8 cellular contexts compared by ENCODE assay signal in the genomic region with DNA sequence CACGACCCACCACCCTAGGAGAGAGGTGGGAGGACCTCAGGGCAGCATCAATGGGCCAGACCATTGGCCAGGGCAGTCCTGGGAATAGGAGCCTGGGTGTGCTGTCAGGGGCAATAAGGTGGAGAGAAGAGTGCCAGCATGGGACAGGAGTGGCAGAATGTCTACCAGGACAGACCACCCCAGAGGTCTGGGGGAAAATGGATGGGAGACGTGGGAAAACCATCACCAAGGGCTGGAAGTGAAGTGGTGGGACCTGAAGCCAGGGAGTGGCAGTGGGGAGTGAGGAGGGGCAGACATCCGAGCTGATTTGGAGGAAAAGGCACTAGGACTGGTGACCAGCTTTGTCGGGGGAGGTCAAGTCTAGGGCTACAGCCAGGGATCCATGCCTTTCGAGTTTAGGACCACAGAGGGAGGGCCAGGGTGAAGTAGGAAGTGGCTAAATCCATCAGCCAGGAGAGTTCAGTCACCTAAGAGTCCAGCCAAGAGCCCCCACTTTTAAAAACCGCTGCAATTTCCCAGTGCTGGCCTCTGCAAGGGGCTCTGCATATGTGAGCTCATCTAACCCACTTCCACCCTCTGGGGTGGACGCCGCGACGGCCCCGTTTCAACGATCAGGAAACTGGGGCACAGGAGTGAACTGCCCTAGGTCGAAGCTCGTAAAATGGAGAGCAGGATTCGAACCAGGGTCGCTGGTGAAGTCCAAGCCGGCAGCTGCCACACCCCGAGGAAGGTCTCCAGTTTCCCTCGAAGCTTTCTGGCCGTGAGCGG. TPM values are rescaled to one million over a fixed set of nuclear protein-coding genes. Genes with fewer than 3 reads are reported as not detected.
DNase-seq lines count a peak whose midpoint lies in the region; ATAC-seq and TF ChIP-seq lines count a peak whose summit lies in the region.

No MANE protein-coding gene starts in this region.

- no peak for ATAC-seq in naive thymus-derived CD8-positive, alpha-beta T cell
- no peak for ATAC-seq in GM18868 (IDR thresholded peaks at IDR 0.05; ENCODE audit: unreplicated experiment)

- peak overlapping the region in 6 of 10 donors; percentile 18 to 64 (median 25) for H3K4me3 Mint-ChIP-seq in naive thymus-derived CD8-positive, alpha-beta T cell

- TF ChIP-seq CTCF in AG09309 (IDR thresholded peaks at IDR 0.05; ENCODE audit: control insufficient read depth, insufficient read depth, low read depth, low read length, missing control alignments) (no peak), epithelial cell of esophagus (IDR thresholded peaks at IDR 0.05; ENCODE audit: insufficient read depth, low read depth, low read length, missing control alignments) (no peak)

- H3K36me3 Mint-ChIP-seq in naive thymus-derived CD8-positive, alpha-beta T cell = peaks cover 0 to 11% (median 4%) of the 10 kb centered on the region in 3 donors

- peaks cover 14% of the 10 kb centered on the region; the same call in 1 of the 2 replicates for H3K9me3 ChIP-seq in NT2/D1 (ENCODE audit: insufficient read depth, low read length)
- H3K9me3 ChIP-seq in MG63 = no peaks in the 10 kb centered on the region

- POLR2A ChIA-PET in naive thymus-derived CD8-positive, alpha-beta T cell (lab: Charles Lee) = no interaction called here

- peak overlapping the region; percentile 87 for H3K9ac ChIP-seq in NT2/D1 (ENCODE audit: insufficient read length, low read depth)

- H3K4me1 Mint-ChIP-seq in naive thymus-derived CD8-positive, alpha-beta T cell = peaks cover 10 to 30% (median 18%) of the 10 kb centered on the region in 4 donors

- peaks cover 28% of the 10 kb centered on the region for H3K36me3 ChIP-seq in NT2/D1 (ENCODE audit: insufficient read depth, insufficient read length, low read length)
- H3K36me3 ChIP-seq in MG63 = no peaks in the 10 kb centered on the region

- peaks cover 0 to 17% (median 4%) of the 10 kb centered on the region in 9 donors for H3K9me3 Mint-ChIP-seq in naive thymus-derived CD8-positive, alpha-beta T cell

- H3K27ac Mint-ChIP-seq in naive thymus-derived CD8-positive, alpha-beta T cell = no peak overlapping the region

- H3K27me3 ChIP-seq in NT2/D1 (ENCODE audit: insufficient read depth, insufficient read length) (peaks cover 33% of the 10 kb centered on the region), MG63 (no peaks in the 10 kb centered on the region)

- H3K27me3 Mint-ChIP-seq in naive thymus-derived CD8-positive, alpha-beta T cell = peaks cover 23 to 69% (median 50%) of the 10 kb centered on the region in 5 donors

- peaks cover 27% of the 10 kb centered on the region for H3K4me1 ChIP-seq in NT2/D1 (ENCODE audit: insufficient read depth, insufficient read length)

- H3K4me3 ChIP-seq in AG09309 (ENCODE audit: control insufficient read depth, low read depth, low read length) (peak overlapping the region; percentile 69), NT2/D1 (ENCODE audit: insufficient read length, low read depth) (peak overlapping the region; percentile 72), epithelial cell of esophagus (ENCODE audit: low read length) (peak overlapping the region; percentile 60), MG63 (no peak overlapping the region)

- no peak for DNase-seq in AG09309 (ENCODE audit: low read depth)
- DNase-seq in NT2/D1 (ENCODE audit: low read depth, low spot score) = no peak
- no peak for DNase-seq in epithelial cell of esophagus (ENCODE audit: low read depth)
- peak in 1 of 10 donors; percentile 43 for DNase-seq in naive thymus-derived CD8-positive, alpha-beta T cell
- no peak for DNase-seq in NCI-H526 (lab: John Stamatoyannopoulos, UW)
- no peak for DNase-seq in MG63
- DNase-seq in NCI-H128 (lab: John Stamatoyannopoulos, UW; ENCODE audit: unreplicated experiment) = no peak

RNA-seq across cellular contexts. Expression of gene EVC2, which starts 0.8 kb away (rescaled TPM):
- under 1 TPM in 1 of 2 experiments, not detected in 1; 0.11 TPM for total RNA-seq in naive thymus-derived CD8-positive, alpha-beta T cell
- polyA plus RNA-seq in naive thymus-derived CD8-positive, alpha-beta T cell = under 1 TPM in 1 of 3 donors, not detected in 2; 0.20 TPM
- total RNA-seq in MG63 (2014; rRNA removed; shearing (Covaris generic); ENCODE audit: low replicate concordance) = not detected in 2 replicates

RNA-seq across cellular contexts. Expression of gene EVC, which starts 3.5 kb away (rescaled TPM):
- total RNA-seq in naive thymus-derived CD8-positive, alpha-beta T cell = under 1 TPM in 1 of 2 experiments, not detected in 1; 0.05 TPM
- not detected for polyA plus RNA-seq in naive thymus-derived CD8-positive, alpha-beta T cell
- total RNA-seq in MG63 (2014; rRNA removed; shearing (Covaris generic); ENCODE audit: low replicate concordance) = 3.0 and 4.6 TPM in 2 replicates
